Comparison of ENCODE assay signal across 2 cellular contexts in genomic region chr12:91769736-91770135, GRCh38.
TF ChIP-seq lines count a peak whose summit lies in the region.

No MANE protein-coding gene starts in this region.

TF ChIP-seq in HCT116, 20 proteins besides CTCF, POLR2A, EP300 and RAD21 (continued from another document):
- TF ChIP-seq REST (IDR thresholded peaks at IDR 0.05; ENCODE audit: low read depth) (no peak), POLR2AphosphoS5 (IDR thresholded peaks at IDR 0.05; ENCODE audit: low read depth, low read length) (no peak), EGR1 (IDR thresholded peaks at IDR 0.05; ENCODE audit: low read depth) (no peak), ELF1 (IDR thresholded peaks at IDR 0.05; ENCODE audit: borderline replicate concordance, low read depth) (no peak), ZNF274 (IDR thresholded peaks at IDR 0.05; ENCODE audit: low read depth, low read length) (no peak), SP1 (IDR thresholded peaks at IDR 0.05; ENCODE audit: low read depth) (no peak), CEBPB (IDR thresholded peaks at IDR 0.05; ENCODE audit: low read depth) (no peak), ZFX (IDR thresholded peaks at IDR 0.05) (no peak)
- TF ChIP-seq, protein P1, sequence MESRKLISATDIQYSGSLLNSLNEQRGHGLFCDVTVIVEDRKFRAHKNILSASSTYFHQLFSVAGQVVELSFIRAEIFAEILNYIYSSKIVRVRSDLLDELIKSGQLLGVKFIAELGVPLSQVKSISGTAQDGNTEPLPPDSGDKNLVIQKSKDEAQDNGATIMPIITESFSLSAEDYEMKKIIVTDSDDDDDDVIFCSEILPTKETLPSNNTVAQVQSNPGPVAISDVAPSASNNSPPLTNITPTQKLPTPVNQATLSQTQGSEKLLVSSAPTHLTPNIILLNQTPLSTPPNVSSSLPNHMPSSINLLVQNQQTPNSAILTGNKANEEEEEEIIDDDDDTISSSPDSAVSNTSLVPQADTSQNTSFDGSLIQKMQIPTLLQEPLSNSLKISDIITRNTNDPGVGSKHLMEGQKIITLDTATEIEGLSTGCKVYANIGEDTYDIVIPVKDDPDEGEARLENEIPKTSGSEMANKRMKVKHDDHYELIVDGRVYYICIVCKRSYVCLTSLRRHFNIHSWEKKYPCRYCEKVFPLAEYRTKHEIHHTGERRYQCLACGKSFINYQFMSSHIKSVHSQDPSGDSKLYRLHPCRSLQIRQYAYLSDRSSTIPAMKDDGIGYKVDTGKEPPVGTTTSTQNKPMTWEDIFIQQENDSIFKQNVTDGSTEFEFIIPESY (IDR thresholded peaks at IDR 0.05; ENCODE audit: extremely low read depth, insufficient replicate concordance, low read length), result no peak

TF ChIP-seq in WTC11, 78 proteins besides CTCF, POLR2A, EP300 and RAD21 (continued from another document):
- TF ChIP-seq ZNF532 (CRISPR knock-in tag; IDR thresholded peaks at IDR 0.05; ENCODE audit: borderline replicate concordance), result no peak
- no peak for TF ChIP-seq ZNF232 (CRISPR knock-in tag; IDR thresholded peaks at IDR 0.05)
- no peak for TF ChIP-seq ZNF121 (CRISPR knock-in tag; IDR thresholded peaks at IDR 0.05)
- no peak for TF ChIP-seq FOXP1 (CRISPR knock-in tag; IDR thresholded peaks at IDR 0.05; ENCODE audit: borderline replicate concordance)
- no peak for TF ChIP-seq AR (CRISPR knock-in tag; IDR thresholded peaks at IDR 0.05)
- TF ChIP-seq FOXP4 (CRISPR knock-in tag; IDR thresholded peaks at IDR 0.05), result no peak
- no peak for TF ChIP-seq ATF1 (CRISPR knock-in tag; IDR thresholded peaks at IDR 0.05)
- TF ChIP-seq SMAD4 (CRISPR knock-in tag; IDR thresholded peaks at IDR 0.05), result no peak
- no peak for TF ChIP-seq HMGA2 (CRISPR knock-in tag; IDR thresholded peaks at IDR 0.05)
- no peak for TF ChIP-seq GABPB1 (CRISPR knock-in tag; IDR thresholded peaks at IDR 0.05)
- no peak for TF ChIP-seq ZMAT4 (CRISPR knock-in tag; IDR thresholded peaks at IDR 0.05)
- no peak for TF ChIP-seq NFYB (CRISPR knock-in tag; conservative IDR thresholded peaks at IDR 0.05; ENCODE audit: low read depth)
